Comparison of ENCODE assay signal across 8 cellular contexts in genomic region chr3:31918179-31919165, GRCh38.
A peak's percentile ranks its signal among the peaks of the same experiment; 100 is the strongest.
DNase-seq lines count a peak whose midpoint lies in the region; ATAC-seq, FAIRE-seq and TF ChIP-seq lines count a peak whose summit lies in the region.

No MANE protein-coding gene starts in this region.

- peak; percentile 62 for DNase-seq in GM13977 (ENCODE audit: low spot score)
- peak; percentile 32 for DNase-seq in M059J (ENCODE audit: low read depth)
- DNase-seq in kidney tubule cell (ENCODE audit: low spot score) = no peak
- DNase-seq in NCI-H1105 (lab: John Stamatoyannopoulos, UW) = no peak
- no peak for DNase-seq in midbrain (lab: John Stamatoyannopoulos, UW)
- no peak for DNase-seq in NCI-H524 (lab: John Stamatoyannopoulos, UW)

- TF ChIP-seq CTCF in GM13977 (IDR thresholded peaks at IDR 0.05; ENCODE audit: extremely low read depth, insufficient read depth, missing control alignments) = no peak

- in situ Hi-C loops in GM13977 (cut with MboI; ENCODE audit: low pct_unique_long_range_greater_than_20kb, low sequenced_read_pairs, unreplicated experiment) = no loop called here

- peak; percentile 57 for ATAC-seq in GM21737 (IDR thresholded peaks at IDR 0.05; ENCODE audit: unreplicated experiment)

- FAIRE-seq in islet of Langerhans (lab: Jason Lieb, UNC) = peak; percentile 90

Comparison
In these comparisons a context has a peak if more than half of its experiments do, and no peak if none do; other contexts are left out.
1. DNase-seq: peak in GM13977 (single experiment) and M059J (single experiment); none in kidney tubule cell (single experiment), NCI-H1105 (single experiment), midbrain (single experiment) and NCI-H524 (0 of 2).